35 cellular contexts compared by ENCODE assay signal in genomic region chr9:4284925-4285324, GRCh38.
"Had no signal": no experiment of that assay in that cellular context is flagged by ENCODE, and none has a peak within 500 bp of the region (broad histone marks: within the 10 kb centered on the region; RNA-seq: fewer than 3 reads in every experiment).

No MANE protein-coding gene starts in this region.

- H3K27me3 ChIP-seq: MG63 had no signal

- DNase-seq: Kasumi-1, MG63, MM.1S, MV-4-11, NCI-H1048, NCI-H1092, NCI-H1092 treated with DMSO at 0.1 percent for 48 hours, NCI-H1105, NCI-H1105 treated with DMSO at 0.1 percent for 48 hours, NCI-H1417, NCI-H1417 treated with DMSO at 0.1 percent for 48 hours, NCI-H1436, NCI-H1436 treated with DMSO at 0.1 percent for 48 hours, NCI-H146, NCI-H1694, NCI-H1694 treated with DMSO at 0.1 percent for 48 hours, NCI-H187, NCI-H187 treated with DMSO at 0.1 percent for 48 hours, NCI-H1930, NCI-H2029, NCI-H2029 treated with DMSO at 0.1 percent for 48 hours, NCI-H2081, NCI-H2081 treated with DMSO at 0.1 percent for 48 hours, NCI-H2107, NCI-H2171, NCI-H2171 treated with DMSO at 0.1 percent for 48 hours, NCI-H2227 treated with DMSO at 0.1 percent for 48 hours, NCI-H226, NCI-H345, NCI-H446, NCI-H446 treated with DMSO at 0.1 percent for 48 hours, NCI-H510A, NCI-H510A treated with DMSO at 0.1 percent for 48 hours, NCI-H524, NCI-H524 treated with DMSO at 0.1 percent for 48 hours had no signal

- H3K36me3 ChIP-seq: MG63 had no signal

- H3K4me3 ChIP-seq: MG63 had no signal

- H3K9me3 ChIP-seq: MG63 had no signal
